In genomic region chr3:177300842-177301241, GRCh38 we compare ENCODE assay signal across 11 cellular contexts.
DNase-seq lines count a peak whose midpoint lies in the region; ATAC-seq and TF ChIP-seq lines count a peak whose summit lies in the region.
"Had no signal": no experiment of that assay in that cellular context is flagged by ENCODE, and none has a peak within 500 bp of the region (broad histone marks: within the 10 kb centered on the region; RNA-seq: fewer than 3 reads in every experiment).

No MANE protein-coding gene starts in this region.

- no peak for ATAC-seq in right cardiac atrium
- peak; percentile 44 for ATAC-seq in HG03066 (IDR thresholded peaks at IDR 0.05; ENCODE audit: low read depth, unreplicated experiment)

- WGBS in right cardiac atrium: 74% methylated on average over 2 of the region's 2 CpGs
- no CpG with 5 or more reads among the region's 2 CpGs for WGBS in trophoblast cell (ENCODE audit: extremely low coverage, insufficient coverage, insufficient read length)

- H3K36me3 ChIP-seq in left ventricle myocardium inferior (no peaks in the 10 kb centered on the region), trophoblast cell (ENCODE audit: control insufficient read depth in 1 of 2, insufficient read depth in 2 of 2, low read length in 2 of 2) (no peaks in the 10 kb centered on the region)

- no peak overlapping the region for H2BK12ac ChIP-seq in trophoblast cell (ENCODE audit: low read length)

- H2BK5ac ChIP-seq in trophoblast cell (ENCODE audit: low read depth, low read length, poor library complexity): no peak overlapping the region

- no peaks in the 10 kb centered on the region for H3K79me1 ChIP-seq in trophoblast cell (ENCODE audit: low read length)

- H3K9me3 ChIP-seq in left ventricle myocardium inferior (replicated peaks) (no peaks in the 10 kb centered on the region), right cardiac atrium (ENCODE audit: control insufficient read depth, low read length) (no peaks in the 10 kb centered on the region), trophoblast cell (ENCODE audit: insufficient read depth, low read depth, low read length) (peaks cover 2% of the 10 kb centered on the region)

- no peak overlapping the region for H2AFZ ChIP-seq in trophoblast cell (ENCODE audit: insufficient read depth, low read length, poor library complexity)

- intact Hi-C loops in left ventricle myocardium inferior (cut with micrococcal nuclease): no loop called here
- intact Hi-C loops in right cardiac atrium (cut with DNase I): no loop called here

- no peak overlapping the region for H3K23ac ChIP-seq in trophoblast cell (ENCODE audit: low read length)

- H3K9ac ChIP-seq in trophoblast cell (ENCODE audit: low read length): no peak overlapping the region

- H3K27me3 ChIP-seq in left ventricle myocardium inferior (ENCODE audit: low read depth): no peaks in the 10 kb centered on the region
- no peaks in the 10 kb centered on the region for H3K27me3 ChIP-seq in right cardiac atrium (ENCODE audit: control insufficient read depth, insufficient read depth)
- H3K27me3 ChIP-seq in trophoblast cell (ENCODE audit: insufficient read depth, low read length): no peaks in the 10 kb centered on the region

- no peak overlapping the region for H3K4ac ChIP-seq in trophoblast cell (ENCODE audit: low read depth, low read length)

- H4K8ac ChIP-seq in trophoblast cell (ENCODE audit: low read depth, low read length): no peak overlapping the region

- H3K4me2 ChIP-seq in trophoblast cell (ENCODE audit: low read length): no peak overlapping the region

- no peak overlapping the region for H4K91ac ChIP-seq in trophoblast cell (ENCODE audit: low read depth, low read length)

- no peak overlapping the region for H3K14ac ChIP-seq in trophoblast cell (ENCODE audit: low read length)

- H3K4me1 ChIP-seq in left ventricle myocardium inferior (peaks cover 12% of the 10 kb centered on the region), right cardiac atrium (ENCODE audit: control insufficient read depth, insufficient read depth, low read length) (no peaks in the 10 kb centered on the region), trophoblast cell (ENCODE audit: control insufficient read depth in 1 of 2, insufficient read depth in 2 of 2, low read length in 2 of 2) (peaks cover 0 to 2% of the 10 kb centered on the region in 2 experiments)

- no peak overlapping the region for H3K18ac ChIP-seq in trophoblast cell (ENCODE audit: low read length)

- H2AK5ac ChIP-seq in trophoblast cell (ENCODE audit: low read length): no peak overlapping the region

- H4K12ac ChIP-seq in trophoblast cell (ENCODE audit: low read depth, low read length): no peak overlapping the region

- no peaks in the 10 kb centered on the region for H3K79me2 ChIP-seq in trophoblast cell (ENCODE audit: control insufficient read depth, insufficient read depth, low read length, poor library complexity)

- H3K27ac ChIP-seq in left ventricle myocardium inferior (replicated peaks) (peak overlapping the region; percentile 63), right cardiac atrium (ENCODE audit: low read length) (no peak overlapping the region), trophoblast cell (ENCODE audit: low read depth, low read length) (no peak overlapping the region)

- H3K4me3 ChIP-seq in left ventricle myocardium inferior: no peak overlapping the region
- no peak overlapping the region for H3K4me3 ChIP-seq in right cardiac atrium (ENCODE audit: low read length)
- no peak overlapping the region for H3K4me3 ChIP-seq in trophoblast cell (ENCODE audit: low read depth, low read length)

- DNase-seq in left ventricle myocardium inferior (no peak), right cardiac atrium (no peak), kidney glomerular epithelial cell (lab: John Stamatoyannopoulos, UW) (peak; percentile 58), superior temporal gyrus (ENCODE audit: extremely low spot score) (no peak), NCI-H526 (lab: John Stamatoyannopoulos, UW) (no peak), trophoblast cell (no peak), LoVo (ENCODE audit: low spot score) (no peak)
- DNase-seq: activated B cell treated with CpG ODN at 0.5 μM for 24 hours, H9, NCI-H446 treated with DMSO at 0.1 percent for 48 hours had no signal

- TF ChIP-seq CTCF in left ventricle myocardium inferior (IDR thresholded peaks at IDR 0.05; ENCODE audit: borderline replicate concordance): no peak

- no peak overlapping the region for H2BK120ac ChIP-seq in trophoblast cell (ENCODE audit: insufficient read depth, low read length, poor library complexity)
